1 cellular context compared by ENCODE assay signal in genomic region chr1:42962641-42963377, GRCh38.
TF ChIP-seq lines count a peak whose summit lies in the region.

No MANE protein-coding gene starts in this region.

TF ChIP-seq in K562, 482 proteins besides CTCF, POLR2A, EP300 and RAD21 (continued from another document and continues in another):
- TF ChIP-seq, protein P1, sequence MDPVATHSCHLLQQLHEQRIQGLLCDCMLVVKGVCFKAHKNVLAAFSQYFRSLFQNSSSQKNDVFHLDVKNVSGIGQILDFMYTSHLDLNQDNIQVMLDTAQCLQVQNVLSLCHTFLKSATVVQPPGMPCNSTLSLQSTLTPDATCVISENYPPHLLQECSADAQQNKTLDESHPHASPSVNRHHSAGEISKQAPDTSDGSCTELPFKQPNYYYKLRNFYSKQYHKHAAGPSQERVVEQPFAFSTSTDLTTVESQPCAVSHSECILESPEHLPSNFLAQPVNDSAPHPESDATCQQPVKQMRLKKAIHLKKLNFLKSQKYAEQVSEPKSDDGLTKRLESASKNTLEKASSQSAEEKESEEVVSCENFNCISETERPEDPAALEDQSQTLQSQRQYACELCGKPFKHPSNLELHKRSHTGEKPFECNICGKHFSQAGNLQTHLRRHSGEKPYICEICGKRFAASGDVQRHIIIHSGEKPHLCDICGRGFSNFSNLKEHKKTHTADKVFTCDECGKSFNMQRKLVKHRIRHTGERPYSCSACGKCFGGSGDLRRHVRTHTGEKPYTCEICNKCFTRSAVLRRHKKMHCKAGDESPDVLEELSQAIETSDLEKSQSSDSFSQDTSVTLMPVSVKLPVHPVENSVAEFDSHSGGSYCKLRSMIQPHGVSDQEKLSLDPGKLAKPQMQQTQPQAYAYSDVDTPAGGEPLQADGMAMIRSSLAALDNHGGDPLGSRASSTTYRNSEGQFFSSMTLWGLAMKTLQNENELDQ (CRISPR knock-in tag; IDR thresholded peaks at IDR 0.05; ENCODE audit: borderline replicate concordance) = no peak
- TF ChIP-seq CHD2 (IDR thresholded peaks at IDR 0.05; ENCODE audit: low read depth, low read length) = no peak
- TF ChIP-seq, protein P2, sequence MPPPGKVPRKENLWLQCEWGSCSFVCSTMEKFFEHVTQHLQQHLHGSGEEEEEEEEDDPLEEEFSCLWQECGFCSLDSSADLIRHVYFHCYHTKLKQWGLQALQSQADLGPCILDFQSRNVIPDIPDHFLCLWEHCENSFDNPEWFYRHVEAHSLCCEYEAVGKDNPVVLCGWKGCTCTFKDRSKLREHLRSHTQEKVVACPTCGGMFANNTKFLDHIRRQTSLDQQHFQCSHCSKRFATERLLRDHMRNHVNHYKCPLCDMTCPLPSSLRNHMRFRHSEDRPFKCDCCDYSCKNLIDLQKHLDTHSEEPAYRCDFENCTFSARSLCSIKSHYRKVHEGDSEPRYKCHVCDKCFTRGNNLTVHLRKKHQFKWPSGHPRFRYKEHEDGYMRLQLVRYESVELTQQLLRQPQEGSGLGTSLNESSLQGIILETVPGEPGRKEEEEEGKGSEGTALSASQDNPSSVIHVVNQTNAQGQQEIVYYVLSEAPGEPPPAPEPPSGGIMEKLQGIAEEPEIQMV (tag; conservative IDR thresholded peaks at IDR 0.05; ENCODE audit: low read depth) = peak; percentile 70; the same call in 1 of the 2 replicates
- peak; percentile 96 for TF ChIP-seq PHB2 (IDR thresholded peaks at IDR 0.05; ENCODE audit: low read depth)
- no peak for TF ChIP-seq SREBF1 (IDR thresholded peaks at IDR 0.05; ENCODE audit: borderline replicate concordance, low read depth, low read length)
- no peak for TF ChIP-seq TFAP4 (CRISPR knock-in tag; IDR thresholded peaks at IDR 0.05; ENCODE audit: borderline replicate concordance)
- no peak for TF ChIP-seq NFRKB (IDR thresholded peaks at IDR 0.05; ENCODE audit: low read depth)
- TF ChIP-seq RBM34 (IDR thresholded peaks at IDR 0.05; ENCODE audit: borderline replicate concordance, insufficient read depth, low read length) = no peak
- TF ChIP-seq, protein P3, sequence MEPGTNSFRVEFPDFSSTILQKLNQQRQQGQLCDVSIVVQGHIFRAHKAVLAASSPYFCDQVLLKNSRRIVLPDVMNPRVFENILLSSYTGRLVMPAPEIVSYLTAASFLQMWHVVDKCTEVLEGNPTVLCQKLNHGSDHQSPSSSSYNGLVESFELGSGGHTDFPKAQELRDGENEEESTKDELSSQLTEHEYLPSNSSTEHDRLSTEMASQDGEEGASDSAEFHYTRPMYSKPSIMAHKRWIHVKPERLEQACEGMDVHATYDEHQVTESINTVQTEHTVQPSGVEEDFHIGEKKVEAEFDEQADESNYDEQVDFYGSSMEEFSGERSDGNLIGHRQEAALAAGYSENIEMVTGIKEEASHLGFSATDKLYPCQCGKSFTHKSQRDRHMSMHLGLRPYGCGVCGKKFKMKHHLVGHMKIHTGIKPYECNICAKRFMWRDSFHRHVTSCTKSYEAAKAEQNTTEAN (CRISPR knock-in tag; IDR thresholded peaks at IDR 0.05) = peak; percentile 52; the same call in 1 of the 2 replicates
- TF ChIP-seq KDM1A (IDR thresholded peaks at IDR 0.05) = peak; percentile 99
- no peak for TF ChIP-seq ZBTB40 (IDR thresholded peaks at IDR 0.05)
- no peak for TF ChIP-seq ZBTB40 (CRISPR knock-in tag; IDR thresholded peaks at IDR 0.05)
- TF ChIP-seq, protein P4, sequence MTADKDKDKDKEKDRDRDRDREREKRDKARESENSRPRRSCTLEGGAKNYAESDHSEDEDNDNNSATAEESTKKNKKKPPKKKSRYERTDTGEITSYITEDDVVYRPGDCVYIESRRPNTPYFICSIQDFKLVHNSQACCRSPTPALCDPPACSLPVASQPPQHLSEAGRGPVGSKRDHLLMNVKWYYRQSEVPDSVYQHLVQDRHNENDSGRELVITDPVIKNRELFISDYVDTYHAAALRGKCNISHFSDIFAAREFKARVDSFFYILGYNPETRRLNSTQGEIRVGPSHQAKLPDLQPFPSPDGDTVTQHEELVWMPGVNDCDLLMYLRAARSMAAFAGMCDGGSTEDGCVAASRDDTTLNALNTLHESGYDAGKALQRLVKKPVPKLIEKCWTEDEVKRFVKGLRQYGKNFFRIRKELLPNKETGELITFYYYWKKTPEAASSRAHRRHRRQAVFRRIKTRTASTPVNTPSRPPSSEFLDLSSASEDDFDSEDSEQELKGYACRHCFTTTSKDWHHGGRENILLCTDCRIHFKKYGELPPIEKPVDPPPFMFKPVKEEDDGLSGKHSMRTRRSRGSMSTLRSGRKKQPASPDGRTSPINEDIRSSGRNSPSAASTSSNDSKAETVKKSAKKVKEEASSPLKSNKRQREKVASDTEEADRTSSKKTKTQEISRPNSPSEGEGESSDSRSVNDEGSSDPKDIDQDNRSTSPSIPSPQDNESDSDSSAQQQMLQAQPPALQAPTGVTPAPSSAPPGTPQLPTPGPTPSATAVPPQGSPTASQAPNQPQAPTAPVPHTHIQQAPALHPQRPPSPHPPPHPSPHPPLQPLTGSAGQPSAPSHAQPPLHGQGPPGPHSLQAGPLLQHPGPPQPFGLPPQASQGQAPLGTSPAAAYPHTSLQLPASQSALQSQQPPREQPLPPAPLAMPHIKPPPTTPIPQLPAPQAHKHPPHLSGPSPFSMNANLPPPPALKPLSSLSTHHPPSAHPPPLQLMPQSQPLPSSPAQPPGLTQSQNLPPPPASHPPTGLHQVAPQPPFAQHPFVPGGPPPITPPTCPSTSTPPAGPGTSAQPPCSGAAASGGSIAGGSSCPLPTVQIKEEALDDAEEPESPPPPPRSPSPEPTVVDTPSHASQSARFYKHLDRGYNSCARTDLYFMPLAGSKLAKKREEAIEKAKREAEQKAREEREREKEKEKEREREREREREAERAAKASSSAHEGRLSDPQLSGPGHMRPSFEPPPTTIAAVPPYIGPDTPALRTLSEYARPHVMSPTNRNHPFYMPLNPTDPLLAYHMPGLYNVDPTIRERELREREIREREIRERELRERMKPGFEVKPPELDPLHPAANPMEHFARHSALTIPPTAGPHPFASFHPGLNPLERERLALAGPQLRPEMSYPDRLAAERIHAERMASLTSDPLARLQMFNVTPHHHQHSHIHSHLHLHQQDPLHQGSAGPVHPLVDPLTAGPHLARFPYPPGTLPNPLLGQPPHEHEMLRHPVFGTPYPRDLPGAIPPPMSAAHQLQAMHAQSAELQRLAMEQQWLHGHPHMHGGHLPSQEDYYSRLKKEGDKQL (CRISPR knock-in tag; IDR thresholded peaks at IDR 0.05; ENCODE audit: borderline replicate concordance) = no peak
- TF ChIP-seq PPARD (CRISPR knock-in tag; IDR thresholded peaks at IDR 0.05) = no peak
- TF ChIP-seq NFIX (CRISPR knock-in tag; IDR thresholded peaks at IDR 0.05; ENCODE audit: low read depth) = no peak
- TF ChIP-seq NUFIP1 (IDR thresholded peaks at IDR 0.05; ENCODE audit: partially characterized antibody) = no peak
- no peak for TF ChIP-seq TAF9B (IDR thresholded peaks at IDR 0.05; ENCODE audit: partially characterized antibody)
- 0 out of 2 replicates have a peak, but pooled peaks have one; percentile 34 for TF ChIP-seq HNRNPL (IDR thresholded peaks at IDR 0.05; ENCODE audit: low read depth, low read length)
- no peak for TF ChIP-seq NR4A1 (CRISPR knock-in tag; IDR thresholded peaks at IDR 0.05)
- peak; percentile 82 for TF ChIP-seq NR4A1 (tag; IDR thresholded peaks at IDR 0.05)
- peak; percentile 90 for TF ChIP-seq BCOR (IDR thresholded peaks at IDR 0.05)
- TF ChIP-seq MTA2 (IDR thresholded peaks at IDR 0.05; ENCODE audit: low read depth) = peak; percentile 98
- TF ChIP-seq, protein P5, sequence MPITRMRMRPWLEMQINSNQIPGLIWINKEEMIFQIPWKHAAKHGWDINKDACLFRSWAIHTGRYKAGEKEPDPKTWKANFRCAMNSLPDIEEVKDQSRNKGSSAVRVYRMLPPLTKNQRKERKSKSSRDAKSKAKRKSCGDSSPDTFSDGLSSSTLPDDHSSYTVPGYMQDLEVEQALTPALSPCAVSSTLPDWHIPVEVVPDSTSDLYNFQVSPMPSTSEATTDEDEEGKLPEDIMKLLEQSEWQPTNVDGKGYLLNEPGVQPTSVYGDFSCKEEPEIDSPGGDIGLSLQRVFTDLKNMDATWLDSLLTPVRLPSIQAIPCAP (CRISPR knock-in tag; IDR thresholded peaks at IDR 0.05; ENCODE audit: borderline replicate concordance) = no peak
- TF ChIP-seq NCOA4 (IDR thresholded peaks at IDR 0.05; ENCODE audit: partially characterized antibody) = no peak
- TF ChIP-seq, protein P6, sequence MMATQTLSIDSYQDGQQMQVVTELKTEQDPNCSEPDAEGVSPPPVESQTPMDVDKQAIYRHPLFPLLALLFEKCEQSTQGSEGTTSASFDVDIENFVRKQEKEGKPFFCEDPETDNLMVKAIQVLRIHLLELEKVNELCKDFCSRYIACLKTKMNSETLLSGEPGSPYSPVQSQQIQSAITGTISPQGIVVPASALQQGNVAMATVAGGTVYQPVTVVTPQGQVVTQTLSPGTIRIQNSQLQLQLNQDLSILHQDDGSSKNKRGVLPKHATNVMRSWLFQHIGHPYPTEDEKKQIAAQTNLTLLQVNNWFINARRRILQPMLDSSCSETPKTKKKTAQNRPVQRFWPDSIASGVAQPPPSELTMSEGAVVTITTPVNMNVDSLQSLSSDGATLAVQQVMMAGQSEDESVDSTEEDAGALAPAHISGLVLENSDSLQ (IDR thresholded peaks at IDR 0.05) = no peak
- no peak for TF ChIP-seq ZC3H8 (IDR thresholded peaks at IDR 0.05)
- TF ChIP-seq SMAD4 (CRISPR knock-in tag; conservative IDR thresholded peaks at IDR 0.05) = peak; percentile 80
- TF ChIP-seq TFAM (CRISPR knock-in tag; conservative IDR thresholded peaks at IDR 0.05) = no peak
- TF ChIP-seq MAFF (IDR thresholded peaks at IDR 0.05; ENCODE audit: low read length) = peak; percentile 99
- TF ChIP-seq CC2D1A (IDR thresholded peaks at IDR 0.05) = peak; percentile 96; the same call in 1 of the 2 replicates
- peak; percentile 96 to 97 for TF ChIP-seq RCOR1 (IDR thresholded peaks at IDR 0.05; ENCODE audit: borderline replicate concordance in 1 of 2, low read depth in 2 of 2, low read length in 2 of 2)
- TF ChIP-seq, protein P7, sequence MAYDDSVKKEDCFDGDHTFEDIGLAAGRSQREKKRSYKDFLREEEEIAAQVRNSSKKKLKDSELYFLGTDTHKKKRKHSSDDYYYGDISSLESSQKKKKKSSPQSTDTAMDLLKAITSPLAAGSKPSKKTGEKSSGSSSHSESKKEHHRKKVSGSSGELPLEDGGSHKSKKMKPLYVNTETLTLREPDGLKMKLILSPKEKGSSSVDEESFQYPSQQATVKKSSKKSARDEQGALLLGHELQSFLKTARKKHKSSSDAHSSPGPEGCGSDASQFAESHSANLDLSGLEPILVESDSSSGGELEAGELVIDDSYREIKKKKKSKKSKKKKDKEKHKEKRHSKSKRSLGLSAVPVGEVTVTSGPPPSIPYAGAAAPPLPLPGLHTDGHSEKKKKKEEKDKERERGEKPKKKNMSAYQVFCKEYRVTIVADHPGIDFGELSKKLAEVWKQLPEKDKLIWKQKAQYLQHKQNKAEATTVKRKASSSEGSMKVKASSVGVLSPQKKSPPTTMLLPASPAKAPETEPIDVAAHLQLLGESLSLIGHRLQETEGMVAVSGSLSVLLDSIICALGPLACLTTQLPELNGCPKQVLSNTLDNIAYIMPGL (CRISPR knock-in tag; IDR thresholded peaks at IDR 0.05) = no peak
- peak; percentile 44 for TF ChIP-seq TAF1 (IDR thresholded peaks at IDR 0.05; ENCODE audit: control insufficient read depth, extremely low read depth, insufficient read depth, low read length, severe bottlenecking)
